13 cellular contexts compared by ENCODE assay signal in the genomic region with DNA sequence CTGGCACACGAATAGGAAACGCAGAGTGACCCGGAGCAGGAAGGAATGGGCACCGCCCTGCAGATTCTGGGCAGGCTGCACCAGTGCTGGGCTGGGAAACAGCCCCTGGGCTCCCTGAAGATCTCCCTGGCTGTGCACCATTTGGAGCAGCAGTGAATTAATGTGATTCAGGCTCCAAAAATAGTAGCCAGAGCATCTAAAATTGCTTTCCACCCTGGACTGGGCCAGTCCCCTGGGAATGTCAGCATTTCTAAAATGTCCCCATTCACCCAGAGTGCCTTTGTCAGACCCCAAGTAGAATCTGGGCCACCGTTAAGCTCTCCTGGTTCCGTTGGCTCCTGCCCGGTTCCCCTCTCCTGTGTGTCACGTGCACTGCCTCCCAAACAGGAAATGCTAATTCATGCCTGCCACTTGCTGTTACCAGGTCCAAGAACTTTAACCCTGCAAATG. TPM values are rescaled to one million over a fixed set of nuclear protein-coding genes. Genes with fewer than 3 reads are reported as not detected.
A peak's percentile ranks its signal among the peaks of the same experiment; 100 is the strongest.
DNase-seq lines count a peak whose midpoint lies in the region; ATAC-seq and TF ChIP-seq lines count a peak whose summit lies in the region.
"Had no signal": no experiment of that assay in that cellular context is flagged by ENCODE, and none has a peak within 500 bp of the region (broad histone marks: within the 10 kb centered on the region; RNA-seq: fewer than 3 reads in every experiment).

No MANE protein-coding gene starts in this region.

- H2AK5ac ChIP-seq in trophoblast cell (ENCODE audit: low read length), result no peak overlapping the region

- no peak overlapping the region for H3K18ac ChIP-seq in trophoblast cell (ENCODE audit: low read length)

- H3K27ac ChIP-seq in right cardiac atrium (ENCODE audit: low read length) (peak overlapping the region; percentile 79), trophoblast cell (ENCODE audit: low read depth, low read length) (peak overlapping the region; percentile 21)

- H4K8ac ChIP-seq in trophoblast cell (ENCODE audit: low read depth, low read length), result no peak overlapping the region

- no peak overlapping the region for H3K4ac ChIP-seq in trophoblast cell (ENCODE audit: low read depth, low read length)

- H2AFZ ChIP-seq in trophoblast cell (ENCODE audit: insufficient read depth, low read length, poor library complexity), result no peak overlapping the region

- whole genome bisulfite sequencing in right cardiac atrium, result 10% methylated on average over 8 of the region's 8 CpGs
- no CpG with 5 or more reads among the region's 8 CpGs for WGBS in trophoblast cell (ENCODE audit: extremely low coverage, insufficient coverage, insufficient read length)

- no peaks in the 10 kb centered on the region for H3K27me3 ChIP-seq in right cardiac atrium (ENCODE audit: control insufficient read depth, insufficient read depth)
- H3K27me3 ChIP-seq in trophoblast cell (ENCODE audit: insufficient read depth, low read length), result no peaks in the 10 kb centered on the region
- no peaks in the 10 kb centered on the region; the same call in 1 of the 2 replicates for H3K27me3 ChIP-seq in H7 (ENCODE audit: control insufficient read depth, insufficient read depth, low read length)

- TF ChIP-seq CTCF in natural killer cell (IDR thresholded peaks at IDR 0.05), result no peak

- no peak overlapping the region for H2BK12ac ChIP-seq in trophoblast cell (ENCODE audit: low read length)

- H2BK5ac ChIP-seq in trophoblast cell (ENCODE audit: low read depth, low read length, poor library complexity), result no peak overlapping the region

- H3K4me2 ChIP-seq in trophoblast cell (ENCODE audit: low read length), result no peak overlapping the region

- H3K4me3 ChIP-seq in right cardiac atrium (ENCODE audit: low read length) (no peak overlapping the region), trophoblast cell (ENCODE audit: low read depth, low read length) (no peak overlapping the region), H7 (ENCODE audit: insufficient read depth, low read depth, low read length) (no peak overlapping the region)

- H3K27ac Mint-ChIP-seq in natural killer cell treated with Interleukin-12 subunit alpha and Interleukin-12 subunit beta and Interleukin-15 and Interleukin-18, amount 100 ng/mL, for 72 hours, result no peak overlapping the region
- H3K27ac Mint-ChIP-seq in natural killer cell, result no peak overlapping the region
- H3K27ac Mint-ChIP-seq: IgD-negative memory B cell; stimulated activated naive CD8-positive, alpha-beta T cell treated with anti-CD3 and anti-CD28 coated beads, Interleukin-15, Interleukin-2, amounts not matched to agents 100 ng/mL and 50 ng/mL, for 24 hours; T-helper 1 cell treated with Interleukin-12 subunit alpha and Interleukin-12 subunit beta and Interleukin-4 antibody, amounts not matched to agents 30 μg/mL and 1 μg/mL, for 36 hours had no signal

- no peaks in the 10 kb centered on the region for H3K9me3 Mint-ChIP-seq in natural killer cell treated with Interleukin-12 subunit alpha and Interleukin-12 subunit beta and Interleukin-15 and Interleukin-18, amount 100 ng/mL, for 72 hours
- no peaks in the 10 kb centered on the region for H3K9me3 Mint-ChIP-seq in natural killer cell
- H3K9me3 Mint-ChIP-seq: IgD-negative memory B cell; stimulated activated naive CD8-positive, alpha-beta T cell treated with anti-CD3 and anti-CD28 coated beads, Interleukin-15, Interleukin-2, amounts not matched to agents 100 ng/mL and 50 ng/mL, for 24 hours; T-helper 1 cell treated with Interleukin-12 subunit alpha and Interleukin-12 subunit beta and Interleukin-4 antibody, amounts not matched to agents 30 μg/mL and 1 μg/mL, for 36 hours had no signal

- no peak for ATAC-seq in natural killer cell treated with Interleukin-12 subunit alpha and Interleukin-12 subunit beta and Interleukin-15 and Interleukin-18, amount 100 ng/mL, for 72 hours
- no peak for ATAC-seq in natural killer cell
- peak; percentile 94 to 96 for ATAC-seq in right cardiac atrium

- no peak overlapping the region for H3K9ac ChIP-seq in trophoblast cell (ENCODE audit: low read length)

- H3K14ac ChIP-seq in trophoblast cell (ENCODE audit: low read length), result no peak overlapping the region

- no peak overlapping the region for H3K4me3 Mint-ChIP-seq in natural killer cell treated with Interleukin-12 subunit alpha and Interleukin-12 subunit beta and Interleukin-15 and Interleukin-18, amount 100 ng/mL, for 72 hours
- H3K4me3 Mint-ChIP-seq in natural killer cell, result no peak overlapping the region
- H3K4me3 Mint-ChIP-seq: stimulated activated naive CD8-positive, alpha-beta T cell treated with anti-CD3 and anti-CD28 coated beads, Interleukin-15, Interleukin-2, amounts not matched to agents 100 ng/mL and 50 ng/mL, for 24 hours; T-helper 1 cell treated with Interleukin-12 subunit alpha and Interleukin-12 subunit beta and Interleukin-4 antibody, amounts not matched to agents 30 μg/mL and 1 μg/mL, for 36 hours had no signal

- H3K36me3 ChIP-seq in trophoblast cell (ENCODE audit: control insufficient read depth in 1 of 2, insufficient read depth in 2 of 2, low read length in 2 of 2) (no peaks in the 10 kb centered on the region), H7 (replicated peaks; ENCODE audit: control insufficient read depth, insufficient read depth, low read length) (no peaks in the 10 kb centered on the region)

- H3K23ac ChIP-seq in trophoblast cell (ENCODE audit: low read length), result no peak overlapping the region

- no peak overlapping the region for H4K12ac ChIP-seq in trophoblast cell (ENCODE audit: low read depth, low read length)

- peak overlapping the region; percentile 64 for H4K91ac ChIP-seq in trophoblast cell (ENCODE audit: low read depth, low read length)

- H3K4me1 Mint-ChIP-seq in natural killer cell treated with Interleukin-12 subunit alpha and Interleukin-12 subunit beta and Interleukin-15 and Interleukin-18, amount 100 ng/mL, for 72 hours (ENCODE audit: low read depth in 2 of 2), result no peaks in the 10 kb centered on the region
- no peaks in the 10 kb centered on the region for H3K4me1 Mint-ChIP-seq in natural killer cell

- H3K27me3 Mint-ChIP-seq in natural killer cell treated with Interleukin-12 subunit alpha and Interleukin-12 subunit beta and Interleukin-15 and Interleukin-18, amount 100 ng/mL, for 72 hours, result peaks cover 51 to 65% of the 10 kb centered on the region in 2 donors
- peaks cover 39 to 69% of the 10 kb centered on the region in 2 donors for H3K27me3 Mint-ChIP-seq in natural killer cell (ENCODE audit: low read depth in 2 of 2)

- no peaks in the 10 kb centered on the region for H3K9me3 ChIP-seq in right cardiac atrium (ENCODE audit: control insufficient read depth, low read length)
- no peaks in the 10 kb centered on the region for H3K9me3 ChIP-seq in trophoblast cell (ENCODE audit: insufficient read depth, low read depth, low read length)

- H3K4me1 ChIP-seq in right cardiac atrium (ENCODE audit: control insufficient read depth, insufficient read depth, low read length), result peaks cover 7% of the 10 kb centered on the region
- H3K4me1 ChIP-seq in trophoblast cell (ENCODE audit: control insufficient read depth in 1 of 2, insufficient read depth in 2 of 2, low read length in 2 of 2), result peaks cover 5 to 13% of the 10 kb centered on the region in 2 experiments

- intact Hi-C loops in natural killer cell (cut with micrococcal nuclease), result no loop called here
- intact Hi-C loops in right cardiac atrium (cut with DNase I), result no loop called here

- peaks cover 2% of the 10 kb centered on the region for H3K79me1 ChIP-seq in trophoblast cell (ENCODE audit: low read length)

- no peaks in the 10 kb centered on the region for H3K79me2 ChIP-seq in trophoblast cell (ENCODE audit: control insufficient read depth, insufficient read depth, low read length, poor library complexity)

- H2BK120ac ChIP-seq in trophoblast cell (ENCODE audit: insufficient read depth, low read length, poor library complexity), result no peak overlapping the region

- H3K36me3 Mint-ChIP-seq in natural killer cell treated with Interleukin-12 subunit alpha and Interleukin-12 subunit beta and Interleukin-15 and Interleukin-18, amount 100 ng/mL, for 72 hours, result no peaks in the 10 kb centered on the region
- H3K36me3 Mint-ChIP-seq in natural killer cell, result no peaks in the 10 kb centered on the region

- peak; percentile 51 for DNase-seq in natural killer cell treated with Interleukin-12 subunit alpha and Interleukin-12 subunit beta and Interleukin-15 and Interleukin-18, amount 100 ng/mL, for 72 hours (ENCODE audit: low spot score)
- DNase-seq in natural killer cell, result no peak
- DNase-seq in right cardiac atrium, result peak; percentile 76 to 87 (median 87)
- DNase-seq in trophoblast cell, result no peak
- no peak for DNase-seq in H7
- no peak for DNase-seq in NCI-H345 treated with DMSO at 0.1 percent for 48 hours (lab: John Stamatoyannopoulos, UW; ENCODE audit: unreplicated experiment)
- DNase-seq in activated T-cell treated with anti-CD3 and anti-CD28 coated beads, Interleukin-2, amount 50 U/mL, for 48 hours, result no peak
- DNase-seq in NCI-H2227 (lab: John Stamatoyannopoulos, UW; ENCODE audit: unreplicated experiment), result no peak
- DNase-seq: 8988T, NCI-H748 treated with DMSO at 0.1 percent for 48 hours had no signal

RNA-seq across cellular contexts. Expression of a gene that starts 18.5 kb away (rescaled TPM):
- not detected for total RNA-seq in natural killer cell treated with Interleukin-12 subunit alpha and Interleukin-12 subunit beta and Interleukin-15 and Interleukin-18, amount 100 ng/mL, for 72 hours
- under 1 TPM in 2 of 3 donors, not detected in 1; 0.50 to 0.54 TPM for total RNA-seq in natural killer cell
- 10 to 100 TPM; 11.8 to 29.8 (median 19.5) TPM for total RNA-seq in right cardiac atrium
- polyA plus RNA-seq in right cardiac atrium, result 5.3 TPM
- polyA plus RNA-seq in trophoblast cell (2013), result 1.5 and 1.9 TPM in 2 replicates
- 3.0 and 4.5 TPM in 2 replicates for total RNA-seq in H7 (2014; rRNA removed; shearing (Covaris generic))

Comparison
In these comparisons a context has a peak if more than half of its experiments do, and no peak if none do; other contexts are left out.
1. DNase-seq: peak in natural killer cell treated with Interleukin-12 subunit alpha and Interleukin-12 subunit beta and Interleukin-15 and Interleukin-18, amount 100 ng/mL, for 72 hours (single experiment) and right cardiac atrium (3 of 3); none in natural killer cell (single experiment), trophoblast cell (0 of 2), H7 (single experiment), NCI-H345 treated with DMSO at 0.1 percent for 48 hours (single experiment), activated T-cell treated with anti-CD3 and anti-CD28 coated beads, Interleukin-2, amount 50 U/mL, for 48 hours (0 of 2) and NCI-H2227 (single experiment).
2. ATAC-seq: peak in right cardiac atrium (2 of 2); none in natural killer cell treated with Interleukin-12 subunit alpha and Interleukin-12 subunit beta and Interleukin-15 and Interleukin-18, amount 100 ng/mL, for 72 hours (0 of 2) and natural killer cell (0 of 3).